1 cellular context compared by ENCODE assay signal in genomic region chr13:59690857-59691500, GRCh38.
TF ChIP-seq lines count a peak whose summit lies in the region.

No MANE protein-coding gene starts in this region.

TF ChIP-seq in SK-N-SH treated with all-trans-retinoic acid at 6 μM for 48 hours, 23 proteins besides CTCF, POLR2A, EP300 and RAD21 (continued from another document):
- TF ChIP-seq POU6F1 (CRISPR knock-in tag; IDR thresholded peaks at IDR 0.05; ENCODE audit: borderline replicate concordance, low read depth) (no peak), OSR1 (CRISPR knock-in tag; IDR thresholded peaks at IDR 0.05) (no peak), ISL1 (CRISPR knock-in tag; IDR thresholded peaks at IDR 0.05) (peak; percentile 36; the same call in 1 of the 2 replicates), ARNTL (CRISPR knock-in tag; IDR thresholded peaks at IDR 0.05; ENCODE audit: borderline replicate concordance, low read depth) (no peak)
